In genomic region chr18:47547539-47548202, GRCh38 we compare ENCODE assay signal across 24 cellular contexts.
"Had no signal": no experiment of that assay in that cellular context is flagged by ENCODE, and none has a peak within 500 bp of the region (broad histone marks: within the 10 kb centered on the region; RNA-seq: fewer than 3 reads in every experiment).

No MANE protein-coding gene starts in this region.

- H3K4me3 Mint-ChIP-seq: dendritic cell treated with granulocyte-macrophage colony-stimulating factor and Interleukin-4, amounts not matched to agents 40 ng/mL and 50 ng/mL, for 4 days; effector memory CD8-positive, alpha-beta T cell; endodermal cell had no signal

- H3K4me3 ChIP-seq: colonic mucosa, coronary artery, dorsolateral prefrontal cortex, esophagus muscularis mucosa, esophagus squamous epithelium, gastrocnemius medialis, gastroesophageal sphincter, heart left ventricle, heart right ventricle had no signal

- H3K9me3 ChIP-seq: colonic mucosa, esophagus muscularis mucosa, esophagus squamous epithelium, gastrocnemius medialis, gastroesophageal sphincter, heart left ventricle, heart right ventricle had no signal

- H3K27ac Mint-ChIP-seq: dendritic cell treated with granulocyte-macrophage colony-stimulating factor and Interleukin-4, amounts not matched to agents 40 ng/mL and 50 ng/mL, for 4 days; effector memory CD8-positive, alpha-beta T cell; endodermal cell had no signal

- DNase-seq: colonic mucosa; cortex of kidney; dermis blood vessel endothelial cell; dorsolateral prefrontal cortex; effector CD4-positive, alpha-beta T cell; effector CD8-positive, alpha-beta T cell; effector memory CD4-positive, alpha-beta T cell; effector memory CD8-positive, alpha-beta T cell; endodermal cell; erythroblast; esophagus squamous epithelium; foreskin fibroblast; foreskin keratinocyte; foreskin melanocyte; gastrocnemius medialis; glutamatergic neuron; heart left ventricle; heart right ventricle had no signal

- ATAC-seq: effector memory CD8-positive, alpha-beta T cell; esophagus mucosa; foreskin keratinocyte; gastrocnemius medialis; gastroesophageal sphincter; heart left ventricle; heart right ventricle had no signal

- H3K27me3 Mint-ChIP-seq: dendritic cell treated with granulocyte-macrophage colony-stimulating factor and Interleukin-4, amounts not matched to agents 40 ng/mL and 50 ng/mL, for 4 days had no signal

- H3K9me3 Mint-ChIP-seq: dendritic cell treated with granulocyte-macrophage colony-stimulating factor and Interleukin-4, amounts not matched to agents 40 ng/mL and 50 ng/mL, for 4 days; effector memory CD8-positive, alpha-beta T cell; endodermal cell had no signal

- H3K27ac ChIP-seq: colonic mucosa, coronary artery, dorsolateral prefrontal cortex, epithelial cell of prostate, esophagus muscularis mucosa, esophagus squamous epithelium, foreskin keratinocyte, gastrocnemius medialis, gastroesophageal sphincter, heart left ventricle, heart right ventricle had no signal

- H3K36me3 ChIP-seq: colonic mucosa, esophagus muscularis mucosa, esophagus squamous epithelium, gastrocnemius medialis, gastroesophageal sphincter, heart left ventricle, heart right ventricle had no signal

- H3K4me1 ChIP-seq: colonic mucosa, esophagus muscularis mucosa, esophagus squamous epithelium, foreskin keratinocyte, gastrocnemius medialis, gastroesophageal sphincter had no signal
